Comparison of ENCODE assay signal across 10 cellular contexts in the genomic region with DNA sequence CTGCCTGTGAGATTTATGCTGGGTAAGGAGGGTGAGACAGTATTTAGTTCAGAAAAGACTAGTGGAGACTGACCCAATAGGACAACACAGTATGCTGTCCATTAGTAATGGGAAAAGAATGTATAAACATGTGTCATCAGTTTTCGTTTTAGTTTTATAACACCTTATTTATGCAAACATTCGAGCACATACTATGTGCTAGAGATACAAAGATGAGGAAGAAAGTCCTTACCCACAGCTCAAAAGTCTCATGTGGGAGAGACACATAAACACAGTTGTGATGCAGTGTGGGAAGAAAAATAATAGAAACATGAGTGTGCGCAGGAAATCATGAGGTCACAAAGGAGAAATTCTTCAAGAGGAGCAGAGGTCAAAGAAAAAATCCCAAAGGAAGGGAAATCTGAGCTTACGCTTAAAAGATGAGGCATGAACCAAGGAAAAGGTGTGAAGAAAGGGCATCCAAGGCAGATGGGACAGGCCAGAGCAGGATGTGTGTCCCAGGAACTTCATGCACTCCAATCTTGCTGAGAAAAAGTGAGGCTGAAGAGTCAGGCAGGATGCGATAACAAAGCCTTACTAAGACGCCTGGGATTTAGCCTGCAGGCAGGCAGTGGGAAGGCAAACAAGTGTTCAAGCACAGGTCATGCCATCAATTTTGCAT. TPM values are rescaled to one million over a fixed set of nuclear protein-coding genes. Genes with fewer than 3 reads are reported as not detected.
DNase-seq lines count a peak whose midpoint lies in the region; ATAC-seq and TF ChIP-seq lines count a peak whose summit lies in the region.
"Had no signal": no experiment of that assay in that cellular context is flagged by ENCODE, and none has a peak within 500 bp of the region (broad histone marks: within the 10 kb centered on the region; RNA-seq: fewer than 3 reads in every experiment).

No MANE protein-coding gene starts in this region.

- intact Hi-C loops in Panc1 (cut with micrococcal nuclease; ENCODE audit: unreplicated experiment), result no loop called here
- intact Hi-C loops in esophagus squamous epithelium (cut with DNase I), result no loop called here

- H3K27me3 ChIP-seq in BJ (ENCODE audit: control insufficient read depth, insufficient read depth, low read length), result no peaks in the 10 kb centered on the region
- H3K27me3 ChIP-seq in Panc1 (ENCODE audit: control insufficient read depth, insufficient read depth, low read length), result no peaks in the 10 kb centered on the region
- no peaks in the 10 kb centered on the region for H3K27me3 ChIP-seq in esophagus squamous epithelium
- H3K27me3 ChIP-seq: heart left ventricle had no signal

- DNase-seq in BJ (ENCODE audit: low read depth), result peak; percentile 93
- peak; percentile 87 for DNase-seq in Panc1 (ENCODE audit: low read depth, low spot score)
- DNase-seq in esophagus squamous epithelium (lab: John Stamatoyannopoulos, UW), result no peak
- DNase-seq in nephron progenitor cell, result no peak
- no peak for DNase-seq in activated CD4-positive, alpha-beta T cell treated with anti-CD3 and anti-CD28 coated beads for 48 hours
- DNase-seq: heart left ventricle had no signal

- CTCF ChIA-PET in BJ (lab: Yijun Ruan, JAX) (interaction anchor here (0.7 to 1.2 kb wide), 2 partner anchors 86 to 117 kb away, joined by 3 read pairs; no protein-coding TSS in a partner anchor), Panc1 (lab: Charles Lee) (no interaction called here)

- POLR2A ChIA-PET in BJ (lab: Charles Lee) (interaction anchor here (0.5 to 0.7 kb wide), 3 partner anchors 100 to 1974 kb away, joined by 4 to 6 read pairs (median 4); no protein-coding TSS in a partner anchor), Panc1 (lab: Charles Lee) (no interaction called here)

- no peak overlapping the region for H3K4me3 Mint-ChIP-seq in nephron progenitor cell

- no peak for TF ChIP-seq POLR2A in esophagus squamous epithelium (IDR thresholded peaks at IDR 0.05)

- H3K36me3 ChIP-seq in BJ (ENCODE audit: control insufficient read depth, insufficient read depth, low read length) (peaks cover 9% of the 10 kb centered on the region), Panc1 (ENCODE audit: control insufficient read depth, insufficient read depth, low read length) (no peaks in the 10 kb centered on the region), esophagus squamous epithelium (peaks cover 0 to 66% (median 5%) of the 10 kb centered on the region in 3 donors)

- no peak overlapping the region for H3K4me3 ChIP-seq in BJ (ENCODE audit: low read depth, low read length)
- H3K4me3 ChIP-seq in Panc1 (ENCODE audit: low read depth in 2 of 2, low read length in 2 of 2), result no peak overlapping the region
- no peak overlapping the region for H3K4me3 ChIP-seq in esophagus squamous epithelium
- H3K4me3 ChIP-seq: heart left ventricle had no signal

- H3K36me3 Mint-ChIP-seq in nephron progenitor cell (ENCODE audit: low read depth), result peaks cover 81% of the 10 kb centered on the region

- peak overlapping the region; percentile 82 for H3K27ac Mint-ChIP-seq in nephron progenitor cell

- in situ Hi-C loops in Panc1 (cut with HindIII; ENCODE audit: low pct_unique_long_range_greater_than_20kb, low sequenced_read_pairs), result no loop called here

- BruUV-seq in Panc1 (replicated peaks; lab: Mats Ljungman, UMichigan), result no TSS peak

- H3K4me1 Mint-ChIP-seq in nephron progenitor cell, result peaks cover 20% of the 10 kb centered on the region

- H3K27me3 Mint-ChIP-seq in nephron progenitor cell (ENCODE audit: low read depth, poor library complexity), result peaks cover 4% of the 10 kb centered on the region

- 57 to 60% methylated on average over 6 of the region's 6 CpGs for WGBS in esophagus squamous epithelium, 2 donors

- H3K9me3 Mint-ChIP-seq in nephron progenitor cell, result no peaks in the 10 kb centered on the region

- H3K9me3 ChIP-seq in Panc1 (ENCODE audit: control insufficient read depth, insufficient read depth, low read depth, low read length) (no peaks in the 10 kb centered on the region), esophagus squamous epithelium (no peaks in the 10 kb centered on the region)
- H3K9me3 ChIP-seq: heart left ventricle had no signal

- TF ChIP-seq CTCF in BJ (IDR thresholded peaks at IDR 0.05; ENCODE audit: insufficient read depth, low read depth, low read length) (no peak), Panc1 (IDR thresholded peaks at IDR 0.05) (no peak), esophagus squamous epithelium (IDR thresholded peaks at IDR 0.05) (no peak), nephron progenitor cell (IDR thresholded peaks at IDR 0.05) (no peak)

- H3K4me1 ChIP-seq in Panc1 (ENCODE audit: control insufficient read depth, insufficient read depth, low read length), result peaks cover 10% of the 10 kb centered on the region
- peaks cover 0 to 10% (median 4%) of the 10 kb centered on the region in 3 donors for H3K4me1 ChIP-seq in esophagus squamous epithelium

- ATAC-seq in Panc1 (peak; percentile 84), HG03521 (IDR thresholded peaks at IDR 0.05; ENCODE audit: unreplicated experiment) (no peak), HG02884 (IDR thresholded peaks at IDR 0.05; ENCODE audit: unreplicated experiment) (no peak), HG03378 (IDR thresholded peaks at IDR 0.05; ENCODE audit: unreplicated experiment) (no peak)

- peak overlapping the region; percentile 19; the same call in 1 of the 2 replicates for H3K27ac ChIP-seq in Panc1 (ENCODE audit: low read length)
- peak overlapping the region in 3 of 4 donors; percentile 40 to 68 (median 60) for H3K27ac ChIP-seq in esophagus squamous epithelium
- H3K27ac ChIP-seq: VCaP had no signal

RNA-seq across cellular contexts. Expression of a gene that starts 8.1 kb away (rescaled TPM):
- polyA plus RNA-seq in BJ (2011; rRNA removed), result 9.9 and 11.3 TPM in 2 replicates
- 2.0 and 3.3 TPM in 2 replicates for polyA minus RNA-seq in BJ (2011; rRNA and poly(A)+ RNA removed)
- 20.9 TPM for total RNA-seq in Panc1 (2021; ENCODE audit: unreplicated experiment)
- 17.3 TPM for polyA plus RNA-seq in Panc1 (2012; ENCODE audit: insufficient read length)
- total RNA-seq in esophagus squamous epithelium, result 10 to 100 TPM in 2 of 4 donors, 1 to 10 TPM in 2; 7.1 to 35.8 (median 10.4) TPM

Comparison
In these comparisons a context has a peak if more than half of its experiments do, and no peak if none do; other contexts are left out.
1. DNase-seq: peak in BJ (single experiment) and Panc1 (single experiment); none in esophagus squamous epithelium (single experiment), nephron progenitor cell (single experiment) and activated CD4-positive, alpha-beta T cell treated with anti-CD3 and anti-CD28 coated beads for 48 hours (single experiment).